In genomic region chr1:159261726-159262494, GRCh38 we compare ENCODE assay signal across 24 cellular contexts. TPM values are rescaled to one million over a fixed set of nuclear protein-coding genes. Genes with fewer than 3 reads are reported as not detected.
"Had no signal": no experiment of that assay in that cellular context is flagged by ENCODE, and none has a peak within 500 bp of the region (broad histone marks: within the 10 kb centered on the region; RNA-seq: fewer than 3 reads in every experiment).

No MANE protein-coding gene starts in this region.

- H3K27ac ChIP-seq: colonic mucosa, dorsolateral prefrontal cortex, left lung, neural progenitor cell, thoracic aorta, upper lobe of left lung had no signal

- H3K36me3 Mint-ChIP-seq: activated naive CD4-positive, alpha-beta T cell treated with anti-CD3 and anti-CD28 coated beads, Interleukin-2, amount 50 U/mL, for 72 hours; neural progenitor cell had no signal

- FAIRE-seq: astrocyte, endothelial cell of umbilical vein had no signal

- H3K9me3 ChIP-seq: colonic mucosa, thoracic aorta, upper lobe of left lung had no signal

- H3K4me2 ChIP-seq: neural progenitor cell had no signal

- H3K36me3 ChIP-seq: colonic mucosa, left lung, neural progenitor cell, thoracic aorta, upper lobe of left lung had no signal

- H2AFZ ChIP-seq: neural progenitor cell had no signal

- H3K4me3 ChIP-seq: colonic mucosa, dorsolateral prefrontal cortex, left lung, lung, neural progenitor cell, thoracic aorta, upper lobe of left lung had no signal

- H3K27me3 ChIP-seq: colonic mucosa, left lung, neural progenitor cell, upper lobe of left lung had no signal

- H3K9ac ChIP-seq: neural progenitor cell had no signal

- H3K27ac Mint-ChIP-seq: activated naive CD4-positive, alpha-beta T cell treated with anti-CD3 and anti-CD28 coated beads, Interleukin-2, amount 50 U/mL, for 72 hours; effector memory CD8-positive, alpha-beta T cell; naive thymus-derived CD8-positive, alpha-beta T cell; neural progenitor cell had no signal

- H3K9me3 Mint-ChIP-seq: activated naive CD4-positive, alpha-beta T cell treated with anti-CD3 and anti-CD28 coated beads, Interleukin-2, amount 50 U/mL, for 72 hours; effector memory CD8-positive, alpha-beta T cell; neural progenitor cell had no signal

- H3K4me3 Mint-ChIP-seq: effector memory CD8-positive, alpha-beta T cell; naive thymus-derived CD8-positive, alpha-beta T cell; neural progenitor cell had no signal

- DNase-seq: activated CD4-positive, alpha-beta T cell treated with anti-CD3 and anti-CD28 coated beads for 1 hour; activated gamma-delta T cell treated with Interleukin-2 at 50 U/mL for 16 hours; activated T-cell treated with anti-CD3 and anti-CD28 coated beads, Interleukin-2, amount 50 U/mL, for 1 hour; colonic mucosa; dorsolateral prefrontal cortex; effector memory CD8-positive, alpha-beta T cell; kidney glomerular epithelial cell; left lung; naive thymus-derived CD8-positive, alpha-beta T cell; posterior cingulate gyrus; stimulated activated CD4-positive, alpha-beta T cell treated with anti-CD3 and anti-CD28 coated beads, Interleukin-4, amount 100 ng/mL, for 1 hour; stimulated activated naive CD4-positive, alpha-beta T cell; T-helper 9 cell; upper lobe of left lung had no signal

- H3K4me1 ChIP-seq: colonic mucosa, left lung, neural progenitor cell, upper lobe of left lung had no signal

- H3K4me1 Mint-ChIP-seq: neural progenitor cell had no signal

RNA-seq across cellular contexts. Expression of gene FCER1A, which starts 40.2 kb away (rescaled TPM):
- total RNA-seq: astrocyte; endothelial cell of umbilical vein; fibroblast of villous mesenchyme; glomerular endothelial cell; naive thymus-derived CD8-positive, alpha-beta T cell; omental fat pad; T-helper 1 cell treated with Interleukin-12 subunit alpha and Interleukin-12 subunit beta and Interleukin-4 antibody, amounts not matched to agents 30 ng/mL and 1 ng/mL, for 36 hours had no signal
- polyA plus RNA-seq: endothelial cell of umbilical vein; naive thymus-derived CD8-positive, alpha-beta T cell had no signal

RNA-seq across cellular contexts. Expression of gene ACKR1, which starts 57.2 kb away (rescaled TPM):
- total RNA-seq: activated naive CD4-positive, alpha-beta T cell treated with anti-CD3 and anti-CD28 coated beads, Interleukin-2, amount 50 U/mL, for 72 hours; fibroblast of villous mesenchyme; naive thymus-derived CD8-positive, alpha-beta T cell; T-helper 1 cell treated with Interleukin-12 subunit alpha and Interleukin-12 subunit beta and Interleukin-4 antibody, amounts not matched to agents 30 ng/mL and 1 ng/mL, for 36 hours had no signal
- polyA plus RNA-seq: naive thymus-derived CD8-positive, alpha-beta T cell had no signal
